ENCODE assay signal across 8 cellular contexts in genomic region chr1:215568287-215568692, GRCh38. TPM values are rescaled to one million over a fixed set of nuclear protein-coding genes. Genes with fewer than 3 reads are reported as not detected.
DNase-seq lines count a peak whose midpoint lies in the region; ATAC-seq and TF ChIP-seq lines count a peak whose summit lies in the region.

No MANE protein-coding gene starts in this region.

- intact Hi-C loops in prostate gland (cut with DNase I) = loop anchor here (10.0 kb wide), 1 partner anchor 67 kb away; no protein-coding TSS in a partner anchor

- TF ChIP-seq POLR2A in prostate gland (IDR thresholded peaks at IDR 0.05) = no peak

- peaks cover 0 to 45% of the 10 kb centered on the region in 2 donors for H3K4me1 ChIP-seq in right atrium auricular region
- peaks cover 6% of the 10 kb centered on the region for H3K4me1 ChIP-seq in prostate gland (replicated peaks)

- H3K27ac ChIP-seq in right atrium auricular region (peak overlapping the region; percentile 93 to 96), prostate gland (peak overlapping the region; percentile 91 to 93)

- no peaks in the 10 kb centered on the region for H3K27me3 ChIP-seq in right atrium auricular region
- no peaks in the 10 kb centered on the region for H3K27me3 ChIP-seq in prostate gland (replicated peaks; ENCODE audit: insufficient read depth)

- H3K4me3 ChIP-seq in right atrium auricular region (peak overlapping the region; percentile 73 to 95), prostate gland (peak overlapping the region; percentile 68 to 91)

- DNase-seq in NCI-H1092 treated with DMSO at 0.1 percent for 48 hours (lab: John Stamatoyannopoulos, UW) = peak; percentile 70
- no peak for DNase-seq in NCI-H1092 (lab: John Stamatoyannopoulos, UW)
- peak; percentile 52 for DNase-seq in HuH-7.5 (ENCODE audit: low spot score)
- DNase-seq in amygdala (lab: John Stamatoyannopoulos, UW) = peak in 34 of 56 donors; percentile 1 to 64 (median 26)
- DNase-seq in right atrium auricular region (ENCODE audit: low spot score) = no peak
- DNase-seq in prostate gland (ENCODE audit: low spot score) = peak; percentile 53
- DNase-seq in KG1 (lab: John Stamatoyannopoulos, UW) = no peak

- no peaks in the 10 kb centered on the region for H3K9me3 ChIP-seq in right atrium auricular region
- H3K9me3 ChIP-seq in prostate gland = no peaks in the 10 kb centered on the region

- H3K36me3 ChIP-seq in right atrium auricular region (no peaks in the 10 kb centered on the region), prostate gland (no peaks in the 10 kb centered on the region)

- 2% methylated on average over 5 of the region's 5 CpGs for WGBS in prostate gland

- no peak for ATAC-seq in GM18511 (IDR thresholded peaks at IDR 0.05; ENCODE audit: unreplicated experiment)

- TF ChIP-seq CTCF in right atrium auricular region (IDR thresholded peaks at IDR 0.05) = no peak
- TF ChIP-seq CTCF in prostate gland (IDR thresholded peaks at IDR 0.05) = no peak

RNA-seq across cellular contexts. Expression of gene KCTD3, which starts 1.2 kb away (rescaled TPM):
- total RNA-seq in right atrium auricular region (10 to 100 TPM; 12.5 to 14.3 TPM), prostate gland (10 to 100 TPM; 78.3 to 95.5 TPM)

Comparison
In these comparisons a context has a peak if more than half of its experiments do, and no peak if none do; other contexts are left out.
1. DNase-seq: peak in NCI-H1092 treated with DMSO at 0.1 percent for 48 hours (single experiment), HuH-7.5 (single experiment), amygdala (34 of 56) and prostate gland (single experiment); none in NCI-H1092 (single experiment), right atrium auricular region (single experiment) and KG1 (single experiment).
2. RNA of gene KCTD3, which starts 1.2 kb away (total RNA-seq): 78.3 to 95.5 TPM in prostate gland; 12.5 to 14.3 TPM in right atrium auricular region; every median in the first group is over 4 times any median in the second.